2 cellular contexts compared by ENCODE assay signal in the genomic region with DNA sequence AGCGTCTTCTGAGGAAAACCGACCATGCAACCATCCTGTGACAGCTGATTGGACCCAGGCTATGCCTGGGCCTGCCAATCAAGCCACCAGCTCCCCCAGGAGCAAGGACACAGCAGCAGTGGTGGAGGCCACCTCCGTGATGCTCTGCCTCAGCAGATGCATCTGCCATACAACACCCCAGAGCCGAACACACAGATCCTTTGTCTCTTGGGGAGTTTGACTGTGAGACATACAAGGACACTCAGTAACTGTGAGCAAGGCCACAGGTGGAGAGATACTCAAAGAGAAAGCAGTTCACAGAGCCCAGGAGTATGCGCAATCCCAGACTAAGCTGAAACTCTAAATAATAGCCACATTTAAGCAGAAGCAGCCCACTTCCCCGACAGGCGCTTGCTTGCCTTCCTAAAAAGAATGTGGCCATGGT.
A peak's percentile ranks its signal among the peaks of the same experiment; 100 is the strongest.
TF ChIP-seq lines count a peak whose summit lies in the region.

No MANE protein-coding gene starts in this region.

TF ChIP-seq in GM23338, 12 proteins besides CTCF, POLR2A, EP300 and RAD21:
- TF ChIP-seq NANOG (IDR thresholded peaks at IDR 0.05; ENCODE audit: borderline replicate concordance) = no peak
- no peak for TF ChIP-seq EZH2phosphoT487 (IDR thresholded peaks at IDR 0.05; ENCODE audit: unreplicated experiment)
- no peak for TF ChIP-seq ZNF114 (CRISPR knock-in tag; IDR thresholded peaks at IDR 0.05)
- TF ChIP-seq JUNB (IDR thresholded peaks at IDR 0.05; ENCODE audit: unreplicated experiment) = no peak

TF ChIP-seq in GM12878, 131 proteins besides CTCF, POLR2A, EP300 and RAD21:
- no peak for TF ChIP-seq GATAD2B (conservative IDR thresholded peaks at IDR 0.05; ENCODE audit: low read depth)
- TF ChIP-seq, protein P1, sequence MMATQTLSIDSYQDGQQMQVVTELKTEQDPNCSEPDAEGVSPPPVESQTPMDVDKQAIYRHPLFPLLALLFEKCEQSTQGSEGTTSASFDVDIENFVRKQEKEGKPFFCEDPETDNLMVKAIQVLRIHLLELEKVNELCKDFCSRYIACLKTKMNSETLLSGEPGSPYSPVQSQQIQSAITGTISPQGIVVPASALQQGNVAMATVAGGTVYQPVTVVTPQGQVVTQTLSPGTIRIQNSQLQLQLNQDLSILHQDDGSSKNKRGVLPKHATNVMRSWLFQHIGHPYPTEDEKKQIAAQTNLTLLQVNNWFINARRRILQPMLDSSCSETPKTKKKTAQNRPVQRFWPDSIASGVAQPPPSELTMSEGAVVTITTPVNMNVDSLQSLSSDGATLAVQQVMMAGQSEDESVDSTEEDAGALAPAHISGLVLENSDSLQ (IDR thresholded peaks at IDR 0.05) = 0 out of 2 replicates have a peak, but pooled peaks have one; percentile 28
TF ChIP-seq in GM12878: peak in this region for 1.
